ENCODE assay signal across 10 cellular contexts in genomic region chr3:47012342-47013230, GRCh38. TPM values are rescaled to one million over a fixed set of nuclear protein-coding genes. Genes with fewer than 3 reads are reported as not detected.
DNase-seq lines count a peak whose midpoint lies in the region; ATAC-seq and TF ChIP-seq lines count a peak whose summit lies in the region.
"Had no signal": no experiment of that assay in that cellular context is flagged by ENCODE, and none has a peak within 500 bp of the region (broad histone marks: within the 10 kb centered on the region; RNA-seq: fewer than 3 reads in every experiment).

No MANE protein-coding gene starts in this region.

- no peaks in the 10 kb centered on the region for H3K36me3 ChIP-seq in colonic mucosa
- H3K36me3 ChIP-seq in osteoblast (ENCODE audit: insufficient read depth, low read length), result peaks cover 5% of the 10 kb centered on the region

- TF ChIP-seq CTCF in colonic mucosa (IDR thresholded peaks at IDR 0.05) (no peak), osteoblast (IDR thresholded peaks at IDR 0.05; ENCODE audit: extremely low read depth, low read depth, low read length) (no peak)

- intact Hi-C loops in colonic mucosa (cut with DNase I), result no loop called here

- no peak overlapping the region for H2AFZ ChIP-seq in osteoblast (ENCODE audit: low read length)

- no peaks in the 10 kb centered on the region for H3K9me3 ChIP-seq in colonic mucosa
- H3K9me3 ChIP-seq in osteoblast (ENCODE audit: low read depth, low read length), result no peaks in the 10 kb centered on the region

- peaks cover 7% of the 10 kb centered on the region for H4K20me1 ChIP-seq in osteoblast (ENCODE audit: insufficient read depth, low read length)

- ATAC-seq in activated CD4-positive, CD25-positive, alpha-beta regulatory T cell treated with anti-CD3 and anti-CD28 coated beads, Interleukin-2, amount 50 U/mL, for 24 hours, result no peak
- no peak for ATAC-seq in GM21619 (IDR thresholded peaks at IDR 0.05; ENCODE audit: unreplicated experiment)

- no peak overlapping the region for H3K4me2 ChIP-seq in osteoblast (ENCODE audit: insufficient read depth, low read length)

- no peak overlapping the region for H3K9ac ChIP-seq in colonic mucosa (ENCODE audit: low read depth in 2 of 2, low read length in 2 of 2)

- H3K4me3 ChIP-seq in colonic mucosa (no peak overlapping the region), osteoblast (ENCODE audit: insufficient read depth, low read length) (no peak overlapping the region)

- no peaks in the 10 kb centered on the region for H3K4me1 ChIP-seq in colonic mucosa
- H3K4me1 ChIP-seq in osteoblast (ENCODE audit: insufficient read depth, low read length), result peaks cover 32% of the 10 kb centered on the region

- peak; percentile 30 for DNase-seq in activated CD4-positive, CD25-positive, alpha-beta regulatory T cell treated with anti-CD3 and anti-CD28 coated beads, Interleukin-2, amount 50 U/mL, for 72 hours
- peak; percentile 58 for DNase-seq in NCI-H2029 (lab: John Stamatoyannopoulos, UW)
- peak; percentile 16 for DNase-seq in colonic mucosa
- peak; percentile 71 for DNase-seq in osteoblast (ENCODE audit: insufficient read length, low spot score, missing footprints)
- DNase-seq in HPDE6-E6E7 (ENCODE audit: extremely low spot score), result no peak
- no peak for DNase-seq in NCI-H748 (lab: John Stamatoyannopoulos, UW; ENCODE audit: unreplicated experiment)
- DNase-seq: Kasumi-1, NCI-H2227 treated with DMSO at 0.1 percent for 48 hours had no signal

- no peaks in the 10 kb centered on the region for H3K79me2 ChIP-seq in osteoblast (ENCODE audit: insufficient read depth, low read length)

- H3K27me3 ChIP-seq in colonic mucosa (no peaks in the 10 kb centered on the region), osteoblast (ENCODE audit: insufficient read depth, low read length) (no peaks in the 10 kb centered on the region)

- H3K27ac ChIP-seq in colonic mucosa, result no peak overlapping the region
- no peak overlapping the region for H3K27ac ChIP-seq in osteoblast (ENCODE audit: low read depth, low read length)

RNA-seq across cellular contexts. Expression of gene NBEAL2, which starts 33.1 kb away (rescaled TPM):
- total RNA-seq in colonic mucosa (100 to 1,000 TPM in 1 of 2 donors, 10 to 100 TPM in 1; 40.9 to 106 TPM), osteoblast (2.1 and 4.3 TPM in 2 replicates)

RNA-seq across cellular contexts. Expression of gene CCDC12, which starts 36.0 kb away (rescaled TPM):
- total RNA-seq in colonic mucosa (10 to 100 TPM; 34.1 to 55.7 TPM), osteoblast (17.4 and 20.6 TPM in 2 replicates)

Comparison
In these comparisons a context has a peak if more than half of its experiments do, and no peak if none do; other contexts are left out.
1. DNase-seq: peak in activated CD4-positive, CD25-positive, alpha-beta regulatory T cell treated with anti-CD3 and anti-CD28 coated beads, Interleukin-2, amount 50 U/mL, for 72 hours (single experiment), NCI-H2029 (single experiment), colonic mucosa (single experiment) and osteoblast (single experiment); none in HPDE6-E6E7 (single experiment) and NCI-H748 (single experiment).